Comparison of ENCODE assay signal across 16 cellular contexts in the genomic region with DNA sequence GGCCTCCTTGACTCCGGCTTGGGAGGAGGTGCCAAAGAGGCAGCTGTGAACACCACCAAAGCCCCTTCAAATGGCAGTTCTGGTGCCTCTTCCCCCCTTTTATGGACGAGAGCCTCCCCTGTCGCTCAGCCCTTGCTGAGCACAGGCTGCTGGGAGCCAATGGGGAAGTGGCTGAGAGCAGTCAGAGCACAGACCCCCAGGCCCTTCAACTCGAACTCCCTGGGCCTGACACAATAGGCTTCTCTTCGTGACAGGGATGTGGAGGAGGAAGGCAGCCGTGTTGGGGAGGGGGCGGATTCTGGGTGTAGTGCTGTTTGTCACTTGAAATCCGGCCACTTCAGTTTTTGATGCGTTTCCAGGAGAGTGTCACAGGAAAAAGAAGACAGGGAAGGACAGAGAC. TPM values are rescaled to one million over a fixed set of nuclear protein-coding genes. Genes with fewer than 3 reads are reported as not detected.
"Had no signal": no experiment of that assay in that cellular context is flagged by ENCODE, and none has a peak within 500 bp of the region (broad histone marks: within the 10 kb centered on the region; RNA-seq: fewer than 3 reads in every experiment).

PDYN (minus strand) TSS at position 73 of the 400 bp plus-strand sequence. CDS start 10,974 bp downstream, outside the sequence.

- H3K4me3 Mint-ChIP-seq: activated B cell treated with CpG ODN at 0.5 μM for 24 hours; activated CD4-positive, alpha-beta T cell treated with anti-CD3 and anti-CD28 coated beads, Interleukin-2, amount 10 ng/mL, durations not matched to agents 24 days and 14 days; activated CD8-positive, alpha-beta T cell treated with anti-CD3 and anti-CD28 coated beads, Interleukin-2, amount 10 ng/mL, durations not matched to agents 7 days and 5 days; activated naive CD8-positive, alpha-beta T cell treated with anti-CD3 and anti-CD28 coated beads for 36 hours; stimulated activated memory B cell treated with anti-CD40 and anti-IgM and Interleukin-4, amounts not matched to agents 10 μg/mL and 1 μg/mL and 100 μg/mL, for 72 hours; T-helper 17 cell had no signal

- H3K27ac ChIP-seq: brain microvascular endothelial cell had no signal

- ATAC-seq: activated CD8-positive, alpha-beta T cell treated with anti-CD3 and anti-CD28 coated beads, Interleukin-2, amount 10 ng/mL, durations not matched to agents 7 days and 5 days; stimulated activated memory B cell treated with anti-CD40 and anti-IgM and Interleukin-4, amounts not matched to agents 10 μg/mL and 1 μg/mL and 100 μg/mL, for 72 hours; T-helper 17 cell had no signal

- DNase-seq: activated B cell treated with CpG ODN at 0.5 μM for 24 hours; activated CD4-positive, alpha-beta T cell treated with anti-CD3 and anti-CD28 coated beads, Interleukin-2, amount 10 ng/mL, durations not matched to agents 24 days and 14 days; activated CD8-positive, alpha-beta T cell treated with anti-CD3 and anti-CD28 coated beads, Interleukin-2, amount 10 ng/mL, durations not matched to agents 7 days and 5 days; activated naive CD8-positive, alpha-beta T cell treated with anti-CD3 and anti-CD28 coated beads for 36 hours; brain microvascular endothelial cell; kidney glomerular epithelial cell; midbrain; T-helper 17 cell had no signal

- H3K9me3 Mint-ChIP-seq: activated B cell treated with CpG ODN at 0.5 μM for 24 hours; activated CD4-positive, alpha-beta T cell treated with anti-CD3 and anti-CD28 coated beads, Interleukin-2, amount 10 ng/mL, durations not matched to agents 24 days and 14 days; activated naive CD8-positive, alpha-beta T cell treated with anti-CD3 and anti-CD28 coated beads for 36 hours; stimulated activated memory B cell treated with anti-CD40 and anti-IgM and Interleukin-4, amounts not matched to agents 10 μg/mL and 1 μg/mL and 100 μg/mL, for 72 hours had no signal

- H3K36me3 ChIP-seq: brain microvascular endothelial cell had no signal

- H3K27ac Mint-ChIP-seq: activated B cell treated with CpG ODN at 0.5 μM for 24 hours; activated CD4-positive, alpha-beta T cell treated with anti-CD3 and anti-CD28 coated beads, Interleukin-2, amount 10 ng/mL, durations not matched to agents 24 days and 14 days; activated CD8-positive, alpha-beta T cell treated with anti-CD3 and anti-CD28 coated beads, Interleukin-2, amount 10 ng/mL, durations not matched to agents 7 days and 5 days; activated naive CD8-positive, alpha-beta T cell treated with anti-CD3 and anti-CD28 coated beads for 36 hours; stimulated activated memory B cell treated with anti-CD40 and anti-IgM and Interleukin-4, amounts not matched to agents 10 μg/mL and 1 μg/mL and 100 μg/mL, for 72 hours; T-helper 17 cell had no signal

- H3K36me3 Mint-ChIP-seq: activated naive CD8-positive, alpha-beta T cell treated with anti-CD3 and anti-CD28 coated beads for 36 hours; stimulated activated memory B cell treated with anti-CD40 and anti-IgM and Interleukin-4, amounts not matched to agents 10 μg/mL and 1 μg/mL and 100 μg/mL, for 72 hours had no signal

- FAIRE-seq: endometrium had no signal

- H3K4me1 Mint-ChIP-seq: activated B cell treated with CpG ODN at 0.5 μM for 24 hours; activated CD4-positive, alpha-beta T cell treated with anti-CD3 and anti-CD28 coated beads, Interleukin-2, amount 10 ng/mL, durations not matched to agents 24 days and 14 days; activated naive CD8-positive, alpha-beta T cell treated with anti-CD3 and anti-CD28 coated beads for 36 hours; stimulated activated memory B cell treated with anti-CD40 and anti-IgM and Interleukin-4, amounts not matched to agents 10 μg/mL and 1 μg/mL and 100 μg/mL, for 72 hours had no signal

RNA-seq across cellular contexts. Expression of gene PDYN, which starts in this region (rescaled TPM):
- total RNA-seq: activated B cell treated with CpG ODN at 0.5 μM for 24 hours; activated CD4-positive, alpha-beta T cell treated with anti-CD3 and anti-CD28 coated beads, Interleukin-2, amount 10 ng/mL, durations not matched to agents 24 days and 14 days; activated CD8-positive, alpha-beta T cell treated with anti-CD3 and anti-CD28 coated beads, Interleukin-2, amount 10 ng/mL, durations not matched to agents 7 days and 5 days; activated naive CD8-positive, alpha-beta T cell treated with anti-CD3 and anti-CD28 coated beads for 36 hours; dermis microvascular lymphatic vessel endothelial cell; lower leg skin; myocyte; posterior vena cava; T-helper 17 cell; urinary bladder had no signal
- polyA plus RNA-seq: esophagus, urinary bladder had no signal
